Comparison of ENCODE assay signal across 20 cellular contexts in the genomic region with DNA sequence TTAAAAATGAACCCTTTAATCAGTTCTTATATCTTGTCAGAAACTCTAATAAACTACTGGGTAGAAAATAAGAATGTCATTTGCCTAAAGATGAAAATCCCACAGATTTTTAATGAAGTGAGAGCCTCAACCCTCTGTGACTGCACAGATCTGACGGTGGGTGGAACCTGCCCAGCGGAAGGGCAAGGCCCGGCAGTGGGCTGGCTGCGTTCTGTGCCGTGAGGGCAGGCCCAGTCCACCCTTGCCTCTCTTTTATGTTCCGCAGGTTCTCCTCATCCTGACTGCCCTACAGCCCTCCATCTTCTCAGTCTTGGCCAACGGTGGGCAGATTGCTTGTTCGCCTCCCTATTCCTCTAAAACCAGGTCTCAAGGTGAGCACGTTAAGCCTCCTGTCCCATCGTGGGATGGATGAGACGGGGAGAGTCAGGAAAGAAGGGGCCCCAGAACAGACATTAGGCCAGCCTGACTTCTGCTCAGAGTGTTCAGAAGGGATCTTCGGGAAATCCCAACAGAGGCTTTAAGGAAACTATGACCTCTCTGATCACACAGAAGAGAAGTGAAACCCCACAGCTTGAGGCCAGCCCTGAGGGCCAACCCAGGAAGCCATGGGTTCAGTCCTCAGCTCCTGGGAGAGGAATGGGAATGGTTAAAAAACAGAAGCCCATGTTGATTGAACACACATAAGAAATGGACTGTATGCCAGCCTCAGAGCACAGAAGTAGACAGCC. TPM values are rescaled to one million over a fixed set of nuclear protein-coding genes. Genes with fewer than 3 reads are reported as not detected.
DNase-seq lines count a peak whose midpoint lies in the region; ATAC-seq and TF ChIP-seq lines count a peak whose summit lies in the region.
"Had no signal": no experiment of that assay in that cellular context is flagged by ENCODE, and none has a peak within 500 bp of the region (broad histone marks: within the 10 kb centered on the region; RNA-seq: fewer than 3 reads in every experiment).

No MANE protein-coding gene starts in this region.

- H3K27me3 ChIP-seq in left ventricle myocardium inferior (ENCODE audit: low read depth) = no peaks in the 10 kb centered on the region
- H3K27me3 ChIP-seq in CD8-positive, alpha-beta T cell (ENCODE audit: insufficient read depth, low read length) = no peaks in the 10 kb centered on the region
- H3K27me3 ChIP-seq: breast epithelium had no signal

- H3K4me3 Mint-ChIP-seq in natural killer cell treated with Interleukin-12 subunit alpha and Interleukin-12 subunit beta and Interleukin-15 and Interleukin-18, amount 100 ng/mL, for 72 hours = no peak overlapping the region
- no peak overlapping the region for H3K4me3 Mint-ChIP-seq in natural killer cell
- no peak overlapping the region for H3K4me3 Mint-ChIP-seq in dendritic cell treated with granulocyte-macrophage colony-stimulating factor and Interleukin-4, amounts not matched to agents 40 ng/mL and 50 ng/mL, for 4 days
- no peak overlapping the region for H3K4me3 Mint-ChIP-seq in CD8-positive, alpha-beta T cell
- H3K4me3 Mint-ChIP-seq in activated CD4-positive, alpha-beta memory T cell treated with anti-CD3 and anti-CD28 coated beads, Interleukin-2, amount 10 ng/mL, durations not matched to agents 7 days and 5 days = no peak overlapping the region
- H3K4me3 Mint-ChIP-seq: activated naive CD4-positive, alpha-beta T cell treated with anti-CD3 and anti-CD28 coated beads, Interleukin-2, amount 10 ng/mL, durations not matched to agents 7 days and 5 days; HFFc6 had no signal

- POLR2A ChIA-PET in CD8-positive, alpha-beta T cell (lab: Charles Lee) = no interaction called here
- POLR2A ChIA-PET in activated CD4-positive, alpha-beta memory T cell treated with anti-CD3 and anti-CD28 coated beads, Interleukin-2, amount 10 ng/mL, durations not matched to agents 7 days and 5 days (lab: Charles Lee) = no interaction called here

- H3K4me1 Mint-ChIP-seq in natural killer cell treated with Interleukin-12 subunit alpha and Interleukin-12 subunit beta and Interleukin-15 and Interleukin-18, amount 100 ng/mL, for 72 hours (ENCODE audit: low read depth in 2 of 2) = peaks cover 31 to 38% of the 10 kb centered on the region in 2 donors
- H3K4me1 Mint-ChIP-seq in natural killer cell = peaks cover 22 to 25% of the 10 kb centered on the region in 2 donors
- peaks cover 30% of the 10 kb centered on the region for H3K4me1 Mint-ChIP-seq in dendritic cell treated with granulocyte-macrophage colony-stimulating factor and Interleukin-4, amounts not matched to agents 40 ng/mL and 50 ng/mL, for 4 days (ENCODE audit: low read depth)
- H3K4me1 Mint-ChIP-seq in CD8-positive, alpha-beta T cell (ENCODE audit: low read depth) = peaks cover 4% of the 10 kb centered on the region
- H3K4me1 Mint-ChIP-seq in activated CD4-positive, alpha-beta memory T cell treated with anti-CD3 and anti-CD28 coated beads, Interleukin-2, amount 10 ng/mL, durations not matched to agents 7 days and 5 days = peaks cover 5% of the 10 kb centered on the region

- no peak for TF ChIP-seq CTCF in natural killer cell (IDR thresholded peaks at IDR 0.05)
- TF ChIP-seq CTCF in left ventricle myocardium inferior (IDR thresholded peaks at IDR 0.05; ENCODE audit: borderline replicate concordance) = no peak
- no peak for TF ChIP-seq CTCF in CD8-positive, alpha-beta T cell (IDR thresholded peaks at IDR 0.05)

- H3K4me3 ChIP-seq in left ventricle myocardium inferior = no peak overlapping the region
- H3K4me3 ChIP-seq in CD8-positive, alpha-beta T cell (ENCODE audit: low read depth, low read length) = no peak overlapping the region
- H3K4me3 ChIP-seq: breast epithelium, SK-N-MC had no signal

- no peaks in the 10 kb centered on the region for H3K9me3 Mint-ChIP-seq in natural killer cell treated with Interleukin-12 subunit alpha and Interleukin-12 subunit beta and Interleukin-15 and Interleukin-18, amount 100 ng/mL, for 72 hours
- no peaks in the 10 kb centered on the region for H3K9me3 Mint-ChIP-seq in natural killer cell
- H3K9me3 Mint-ChIP-seq in dendritic cell treated with granulocyte-macrophage colony-stimulating factor and Interleukin-4, amounts not matched to agents 40 ng/mL and 50 ng/mL, for 4 days = no peaks in the 10 kb centered on the region
- no peaks in the 10 kb centered on the region for H3K9me3 Mint-ChIP-seq in CD8-positive, alpha-beta T cell
- H3K9me3 Mint-ChIP-seq in activated CD4-positive, alpha-beta memory T cell treated with anti-CD3 and anti-CD28 coated beads, Interleukin-2, amount 10 ng/mL, durations not matched to agents 7 days and 5 days = no peaks in the 10 kb centered on the region
- H3K9me3 Mint-ChIP-seq: activated naive CD4-positive, alpha-beta T cell treated with anti-CD3 and anti-CD28 coated beads, Interleukin-2, amount 10 ng/mL, durations not matched to agents 7 days and 5 days; HFFc6 had no signal

- peak; percentile 51 to 58 for ATAC-seq in natural killer cell treated with Interleukin-12 subunit alpha and Interleukin-12 subunit beta and Interleukin-15 and Interleukin-18, amount 100 ng/mL, for 72 hours
- no peak for ATAC-seq in natural killer cell
- peak; percentile 74 for ATAC-seq in HG02852 (IDR thresholded peaks at IDR 0.05; ENCODE audit: unreplicated experiment)
- ATAC-seq in CD8-positive, alpha-beta T cell = no peak
- ATAC-seq: PC-3 had no signal

- no peaks in the 10 kb centered on the region for H3K27me3 Mint-ChIP-seq in natural killer cell treated with Interleukin-12 subunit alpha and Interleukin-12 subunit beta and Interleukin-15 and Interleukin-18, amount 100 ng/mL, for 72 hours
- no peaks in the 10 kb centered on the region for H3K27me3 Mint-ChIP-seq in natural killer cell (ENCODE audit: low read depth in 2 of 2)
- H3K27me3 Mint-ChIP-seq in dendritic cell treated with granulocyte-macrophage colony-stimulating factor and Interleukin-4, amounts not matched to agents 40 ng/mL and 50 ng/mL, for 4 days = peaks cover 10% of the 10 kb centered on the region
- H3K27me3 Mint-ChIP-seq in CD8-positive, alpha-beta T cell (ENCODE audit: low read depth) = no peaks in the 10 kb centered on the region
- no peaks in the 10 kb centered on the region for H3K27me3 Mint-ChIP-seq in activated CD4-positive, alpha-beta memory T cell treated with anti-CD3 and anti-CD28 coated beads, Interleukin-2, amount 10 ng/mL, durations not matched to agents 7 days and 5 days
- H3K27me3 Mint-ChIP-seq: activated naive CD4-positive, alpha-beta T cell treated with anti-CD3 and anti-CD28 coated beads, Interleukin-2, amount 10 ng/mL, durations not matched to agents 7 days and 5 days had no signal

- intact Hi-C loops in natural killer cell (cut with micrococcal nuclease) = no loop called here
- intact Hi-C loops in dendritic cell treated with granulocyte-macrophage colony-stimulating factor and Interleukin-4, amounts not matched to agents 40 ng/mL and 50 ng/mL, for 4 days (cut with micrococcal nuclease) = no loop called here
- intact Hi-C loops in left ventricle myocardium inferior (cut with micrococcal nuclease) = no loop called here
- intact Hi-C loops in CD8-positive, alpha-beta T cell (cut with DNase I, micrococcal nuclease) = no loop called here

- peaks cover 25% of the 10 kb centered on the region for H3K36me3 ChIP-seq in left ventricle myocardium inferior
- H3K36me3 ChIP-seq in CD8-positive, alpha-beta T cell (ENCODE audit: insufficient read depth, low read length) = peaks cover 1% of the 10 kb centered on the region
- H3K36me3 ChIP-seq: breast epithelium had no signal

- H3K27ac ChIP-seq in left ventricle myocardium inferior (replicated peaks) = no peak overlapping the region
- no peak overlapping the region for H3K27ac ChIP-seq in CD8-positive, alpha-beta T cell (ENCODE audit: low read depth, low read length)
- H3K27ac ChIP-seq: breast epithelium, SK-N-MC had no signal

- no peaks in the 10 kb centered on the region for H3K9me3 ChIP-seq in left ventricle myocardium inferior (replicated peaks)
- no peaks in the 10 kb centered on the region for H3K9me3 ChIP-seq in CD8-positive, alpha-beta T cell (ENCODE audit: low read length)
- H3K9me3 ChIP-seq: breast epithelium had no signal

- CTCF ChIA-PET in CD8-positive, alpha-beta T cell (lab: Charles Lee) = interaction anchor here (1.3 kb wide), 1 partner anchor 21 kb away, joined by 3 read pairs; no protein-coding TSS in a partner anchor
- CTCF ChIA-PET in activated CD4-positive, alpha-beta memory T cell treated with anti-CD3 and anti-CD28 coated beads, Interleukin-2, amount 10 ng/mL, durations not matched to agents 7 days and 5 days (lab: Charles Lee) = no interaction called here

- H3K36me3 Mint-ChIP-seq in natural killer cell treated with Interleukin-12 subunit alpha and Interleukin-12 subunit beta and Interleukin-15 and Interleukin-18, amount 100 ng/mL, for 72 hours = no peaks in the 10 kb centered on the region
- no peaks in the 10 kb centered on the region for H3K36me3 Mint-ChIP-seq in natural killer cell
- H3K36me3 Mint-ChIP-seq in dendritic cell treated with granulocyte-macrophage colony-stimulating factor and Interleukin-4, amounts not matched to agents 40 ng/mL and 50 ng/mL, for 4 days (ENCODE audit: low read depth) = peaks cover 41% of the 10 kb centered on the region
- H3K36me3 Mint-ChIP-seq in CD8-positive, alpha-beta T cell = peaks cover 10% of the 10 kb centered on the region
- H3K36me3 Mint-ChIP-seq in activated CD4-positive, alpha-beta memory T cell treated with anti-CD3 and anti-CD28 coated beads, Interleukin-2, amount 10 ng/mL, durations not matched to agents 7 days and 5 days (ENCODE audit: low read depth) = peaks cover 28% of the 10 kb centered on the region

- DNase-seq in natural killer cell treated with Interleukin-12 subunit alpha and Interleukin-12 subunit beta and Interleukin-15 and Interleukin-18, amount 100 ng/mL, for 72 hours (ENCODE audit: low spot score) = no peak
- DNase-seq in natural killer cell = no peak
- DNase-seq in HK-2 (ENCODE audit: unreplicated experiment) = no peak
- DNase-seq in left ventricle myocardium inferior = no peak
- DNase-seq in CD8-positive, alpha-beta T cell = no peak
- no peak for DNase-seq in activated CD4-positive, alpha-beta memory T cell treated with anti-CD3 and anti-CD28 coated beads, Interleukin-2, amount 10 ng/mL, durations not matched to agents 7 days and 5 days
- DNase-seq: activated naive CD4-positive, alpha-beta T cell treated with anti-CD3 and anti-CD28 coated beads, Interleukin-2, amount 10 ng/mL, durations not matched to agents 7 days and 5 days; effector memory CD4-positive, alpha-beta T cell; HFFc6; IMR-90; NCI-H1105; NCI-H2227 treated with DMSO at 0.1 percent for 48 hours; nucleus accumbens; PC-3; stimulated activated naive CD4-positive, alpha-beta T cell treated with Interleukin-2 at 50 U/mL for 16 hours had no signal

- peak overlapping the region in 1 of 2 donors; percentile 13 for H3K27ac Mint-ChIP-seq in natural killer cell treated with Interleukin-12 subunit alpha and Interleukin-12 subunit beta and Interleukin-15 and Interleukin-18, amount 100 ng/mL, for 72 hours
- no peak overlapping the region for H3K27ac Mint-ChIP-seq in natural killer cell
- peak overlapping the region; percentile 77 for H3K27ac Mint-ChIP-seq in dendritic cell treated with granulocyte-macrophage colony-stimulating factor and Interleukin-4, amounts not matched to agents 40 ng/mL and 50 ng/mL, for 4 days
- H3K27ac Mint-ChIP-seq in CD8-positive, alpha-beta T cell = no peak overlapping the region
- no peak overlapping the region for H3K27ac Mint-ChIP-seq in activated CD4-positive, alpha-beta memory T cell treated with anti-CD3 and anti-CD28 coated beads, Interleukin-2, amount 10 ng/mL, durations not matched to agents 7 days and 5 days
- H3K27ac Mint-ChIP-seq: activated naive CD4-positive, alpha-beta T cell treated with anti-CD3 and anti-CD28 coated beads, Interleukin-2, amount 10 ng/mL, durations not matched to agents 7 days and 5 days; HFFc6 had no signal

- H3K4me1 ChIP-seq in left ventricle myocardium inferior = peaks cover 13% of the 10 kb centered on the region
- no peaks in the 10 kb centered on the region for H3K4me1 ChIP-seq in CD8-positive, alpha-beta T cell (ENCODE audit: insufficient read depth, low read length)
- H3K4me1 ChIP-seq: breast epithelium had no signal

RNA-seq across cellular contexts. Expression of a gene that starts 16.0 kb away (rescaled TPM):
- not detected for total RNA-seq in natural killer cell treated with Interleukin-12 subunit alpha and Interleukin-12 subunit beta and Interleukin-15 and Interleukin-18, amount 100 ng/mL, for 72 hours
- total RNA-seq in natural killer cell = not detected
- not detected for total RNA-seq in left ventricle myocardium inferior
- total RNA-seq in CD8-positive, alpha-beta T cell = not detected
- total RNA-seq in activated CD4-positive, alpha-beta memory T cell treated with anti-CD3 and anti-CD28 coated beads, Interleukin-2, amount 10 ng/mL, durations not matched to agents 7 days and 5 days = not detected
- total RNA-seq: breast epithelium, HFFc6, IMR-90, lower leg skin had no signal

RNA-seq across cellular contexts. Expression of a gene that starts 21.1 kb away (rescaled TPM):
- total RNA-seq in natural killer cell treated with Interleukin-12 subunit alpha and Interleukin-12 subunit beta and Interleukin-15 and Interleukin-18, amount 100 ng/mL, for 72 hours = 1 to 10 TPM in 1 of 2 donors, not detected in 1; 1.0 TPM
- total RNA-seq in natural killer cell (not detected), left ventricle myocardium inferior (not detected)
- not detected for total RNA-seq in CD8-positive, alpha-beta T cell
- under 1 TPM in 1 of 2 experiments, not detected in 1; 0.63 TPM for total RNA-seq in activated CD4-positive, alpha-beta memory T cell treated with anti-CD3 and anti-CD28 coated beads, Interleukin-2, amount 10 ng/mL, durations not matched to agents 7 days and 5 days
- total RNA-seq: breast epithelium, HFFc6, IMR-90, lower leg skin, PC-3 had no signal

RNA-seq across cellular contexts. Expression of a gene that starts 55.2 kb away (rescaled TPM):
- 100 to 1,000 TPM in 1 of 2 donors, 10 to 100 TPM in 1; 99.7 to 129 TPM for total RNA-seq in natural killer cell treated with Interleukin-12 subunit alpha and Interleukin-12 subunit beta and Interleukin-15 and Interleukin-18, amount 100 ng/mL, for 72 hours
- total RNA-seq in natural killer cell = 100 to 1,000 TPM; 105 to 123 (median 110) TPM
- total RNA-seq in left ventricle myocardium inferior = 93.6 TPM
- total RNA-seq in CD8-positive, alpha-beta T cell = 10 to 100 TPM; 47.9 to 48.8 TPM
- 10 to 100 TPM; 73.3 to 74.9 TPM for total RNA-seq in activated CD4-positive, alpha-beta memory T cell treated with anti-CD3 and anti-CD28 coated beads, Interleukin-2, amount 10 ng/mL, durations not matched to agents 7 days and 5 days

Comparison
In these comparisons a context has a peak if more than half of its experiments do, and no peak if none do; other contexts are left out.
1. ATAC-seq: peak in natural killer cell treated with Interleukin-12 subunit alpha and Interleukin-12 subunit beta and Interleukin-15 and Interleukin-18, amount 100 ng/mL, for 72 hours (2 of 2) and HG02852 (single experiment); none in natural killer cell (0 of 3) and CD8-positive, alpha-beta T cell (single experiment).